In the genomic region with DNA sequence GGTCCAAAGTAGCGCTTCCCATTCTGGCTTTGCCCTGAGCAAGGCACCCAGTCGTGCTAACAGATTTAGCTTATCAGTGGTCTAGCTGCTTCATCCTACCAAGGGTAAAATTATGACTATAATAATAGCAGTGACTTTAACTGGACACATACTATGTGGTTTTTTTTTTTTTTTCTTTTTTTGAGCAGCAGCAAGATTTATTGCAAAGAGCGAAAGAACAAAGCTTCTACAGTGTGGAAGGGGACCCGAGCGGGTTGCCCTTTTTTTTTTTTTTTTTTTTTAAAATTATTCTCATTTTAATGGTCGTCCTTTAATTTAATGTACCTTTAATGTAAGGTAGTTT, we compare ENCODE assay signal across 8 cellular contexts. TPM values are rescaled to one million over a fixed set of nuclear protein-coding genes. Genes with fewer than 3 reads are reported as not detected.
DNase-seq lines count a peak whose midpoint lies in the region; ATAC-seq, FAIRE-seq and TF ChIP-seq lines count a peak whose summit lies in the region.

No MANE protein-coding gene starts in this region.

- peak overlapping the region; percentile 87 to 100 (median 99) for H3K27ac Mint-ChIP-seq in naive thymus-derived CD8-positive, alpha-beta T cell

- peak overlapping the region; percentile 76 to 100 (median 97) for H3K4me3 Mint-ChIP-seq in naive thymus-derived CD8-positive, alpha-beta T cell

- TF ChIP-seq CTCF in AG09309 (IDR thresholded peaks at IDR 0.05; ENCODE audit: control insufficient read depth, insufficient read depth, low read depth, low read length, missing control alignments) = no peak
- no peak for TF ChIP-seq CTCF in coronary artery (IDR thresholded peaks at IDR 0.05)

- peaks cover 9 to 33% (median 23%) of the 10 kb centered on the region in 3 donors for H3K36me3 Mint-ChIP-seq in naive thymus-derived CD8-positive, alpha-beta T cell

- no peaks in the 10 kb centered on the region for H3K9me3 Mint-ChIP-seq in naive thymus-derived CD8-positive, alpha-beta T cell

- H3K9me3 ChIP-seq in KOPT-K1 (ENCODE audit: insufficient read depth, low read length, poor library complexity, severe bottlenecking) = no peaks in the 10 kb centered on the region

- peaks cover 20 to 62% (median 50%) of the 10 kb centered on the region in 4 donors for H3K4me1 Mint-ChIP-seq in naive thymus-derived CD8-positive, alpha-beta T cell

- POLR2A ChIA-PET in naive thymus-derived CD8-positive, alpha-beta T cell (lab: Charles Lee) = interaction anchor here (0.5 to 5.3 kb wide), 19 partner anchors 9 to 1133 kb away, joined by 3 to 60 read pairs (median 5); a partner anchor contains a TSS

- H3K4me3 ChIP-seq in AG09309 (ENCODE audit: control insufficient read depth, low read depth, low read length) (peak overlapping the region; percentile 94), coronary artery (peak overlapping the region; percentile 76)

- H3K27ac ChIP-seq in KOPT-K1 (ENCODE audit: low read depth, low read length, poor library complexity, severe bottlenecking) (peak overlapping the region; percentile 87), coronary artery (peak overlapping the region; percentile 71 to 78)

- DNase-seq in AG09309 (ENCODE audit: low read depth) (no peak), coronary artery (ENCODE audit: low spot score) (no peak), HTR-8/SVneo (ENCODE audit: insufficient read length, low spot score) (no peak), COR-L47 (lab: John Stamatoyannopoulos, UW) (no peak), left lobe of liver (ENCODE audit: low spot score) (no peak)
- no peak for DNase-seq in naive thymus-derived CD8-positive, alpha-beta T cell

- H3K27me3 Mint-ChIP-seq in naive thymus-derived CD8-positive, alpha-beta T cell = no peaks in the 10 kb centered on the region

- no peak for FAIRE-seq in HTR-8/SVneo (lab: Jason Lieb, UNC)

- no peak for ATAC-seq in naive thymus-derived CD8-positive, alpha-beta T cell
- ATAC-seq in left lobe of liver (no peak), GM21528 (IDR thresholded peaks at IDR 0.05; ENCODE audit: low FRiP score, unreplicated experiment) (no peak)

- peaks cover 12% of the 10 kb centered on the region for H3K36me3 ChIP-seq in KOPT-K1 (ENCODE audit: insufficient read depth, low read length)

RNA-seq across cellular contexts. Expression of a gene that starts 0.5 kb away (rescaled TPM):
- 10 to 100 TPM; 30.4 to 32.0 TPM for total RNA-seq in naive thymus-derived CD8-positive, alpha-beta T cell
- 10 to 100 TPM; 22.0 to 28.7 (median 27.6) TPM for polyA plus RNA-seq in naive thymus-derived CD8-positive, alpha-beta T cell
- 1.1 TPM for total RNA-seq in left lobe of liver

Comparison
In these comparisons a context has a peak if more than half of its experiments do, and no peak if none do; other contexts are left out.
1. RNA of a gene that starts 0.5 kb away (total RNA-seq): 30.4 to 32.0 TPM in naive thymus-derived CD8-positive, alpha-beta T cell; 1.1 TPM in left lobe of liver (single experiment); every median in the first group is over 10 times any median in the second.